Comparison of ENCODE assay signal across 38 cellular contexts in genomic region chr16:26133401-26133800, GRCh38.
"Had no signal": no experiment of that assay in that cellular context is flagged by ENCODE, and none has a peak within 500 bp of the region (broad histone marks: within the 10 kb centered on the region; RNA-seq: fewer than 3 reads in every experiment).

No MANE protein-coding gene starts in this region.

- H3K27ac ChIP-seq: adrenal gland, cardiac muscle cell, colonic mucosa, dorsolateral prefrontal cortex, gastrocnemius medialis, left lung, lower lobe of right lung, neutrophil, ovary, prostate gland, sigmoid colon, uterus had no signal

- DNase-seq: activated B cell treated with CpG ODN at 0.5 μM for 24 hours; activated CD4-positive, alpha-beta T cell treated with anti-CD3 and anti-CD28 coated beads, Interleukin-2, amount 50 U/mL, for 1 hour; activated CD8-positive, alpha-beta T cell treated with anti-CD3 and anti-CD28 coated beads for 36 hours; activated naive CD4-positive, alpha-beta T cell; activated naive CD8-positive, alpha-beta T cell treated with anti-CD3 and anti-CD28 coated beads for 36 hours; activated T-cell treated with anti-CD3 and anti-CD28 coated beads, Interleukin-2, amount 50 U/mL, for 48 hours; adrenal gland; aorta; cerebellar nuclear complex; colonic mucosa; dorsolateral prefrontal cortex; effector memory CD8-positive, alpha-beta T cell; erythroblast; gastrocnemius medialis; head of caudate nucleus; hypothalamus; immature natural killer cell; kidney glomerular epithelial cell; left lung; lower lobe of right lung; mesendoderm; mucosa of descending colon; ovary; sigmoid colon; small intestine; stimulated activated CD4-positive, alpha-beta T cell treated with anti-CD3 and anti-CD28 coated beads, Interleukin-4, amount 100 ng/mL, for 24 hours; stimulated activated naive CD8-positive, alpha-beta T cell treated with anti-CD3 and anti-CD28 coated beads, Interleukin-15, amount 100 ng/mL, for 72 hours; substantia nigra; T-helper 2 cell; uterus had no signal

- H3K4me1 ChIP-seq: adrenal gland, colonic mucosa, gastrocnemius medialis, left lung, lower lobe of right lung, prostate gland, sigmoid colon, uterus had no signal

- FAIRE-seq: small intestine had no signal

- H3K4me3 ChIP-seq: adrenal gland, cardiac muscle cell, colonic mucosa, dorsolateral prefrontal cortex, gastrocnemius medialis, left lung, lower lobe of right lung, mucosa of descending colon, ovary, prostate gland, sigmoid colon, uterus had no signal

- H3K36me3 ChIP-seq: adrenal gland, cardiac muscle cell, colonic mucosa, gastrocnemius medialis, left lung, lower lobe of right lung, neutrophil, ovary, prostate gland, sigmoid colon, uterus had no signal

- H3K4me3 Mint-ChIP-seq: activated B cell treated with CpG ODN at 0.5 μM for 24 hours; activated CD8-positive, alpha-beta T cell treated with anti-CD3 and anti-CD28 coated beads for 36 hours; activated naive CD8-positive, alpha-beta T cell treated with anti-CD3 and anti-CD28 coated beads for 36 hours; brain; effector memory CD8-positive, alpha-beta T cell; immature natural killer cell; natural killer cell treated with Interleukin-12 subunit alpha and Interleukin-12 subunit beta and Interleukin-15 and Interleukin-18, amount 100 ng/mL, for 72 hours; stimulated activated effector memory CD8-positive, alpha-beta T cell treated with anti-CD3 and anti-CD28 coated beads, Interleukin-12 subunit alpha, Interleukin-12 subunit beta, amount 100 ng/mL, for 72 hours; stimulated activated naive CD8-positive, alpha-beta T cell treated with anti-CD3 and anti-CD28 coated beads, Interleukin-15, amount 100 ng/mL, for 72 hours; type B pancreatic cell had no signal

- H3K36me3 Mint-ChIP-seq: activated naive CD8-positive, alpha-beta T cell treated with anti-CD3 and anti-CD28 coated beads for 36 hours; brain; immature natural killer cell; natural killer cell treated with Interleukin-12 subunit alpha and Interleukin-12 subunit beta and Interleukin-15 and Interleukin-18, amount 100 ng/mL, for 72 hours; stimulated activated effector memory CD8-positive, alpha-beta T cell treated with anti-CD3 and anti-CD28 coated beads, Interleukin-12 subunit alpha, Interleukin-12 subunit beta, amount 100 ng/mL, for 72 hours; type B pancreatic cell had no signal

- H3K4me1 Mint-ChIP-seq: activated B cell treated with CpG ODN at 0.5 μM for 24 hours; activated naive CD8-positive, alpha-beta T cell treated with anti-CD3 and anti-CD28 coated beads for 36 hours; immature natural killer cell; stimulated activated effector memory CD8-positive, alpha-beta T cell treated with anti-CD3 and anti-CD28 coated beads, Interleukin-12 subunit alpha, Interleukin-12 subunit beta, amount 100 ng/mL, for 72 hours; stimulated activated naive CD8-positive, alpha-beta T cell treated with anti-CD3 and anti-CD28 coated beads, Interleukin-15, amount 100 ng/mL, for 72 hours had no signal

- ATAC-seq: activated CD8-positive, alpha-beta T cell treated with anti-CD3 and anti-CD28 coated beads for 36 hours; effector memory CD8-positive, alpha-beta T cell; gastrocnemius medialis; left lung; lower lobe of right lung; mucosa of descending colon; natural killer cell treated with Interleukin-12 subunit alpha and Interleukin-12 subunit beta and Interleukin-15 and Interleukin-18, amount 100 ng/mL, for 72 hours; stimulated activated effector memory CD8-positive, alpha-beta T cell treated with anti-CD3 and anti-CD28 coated beads, Interleukin-12 subunit alpha, Interleukin-12 subunit beta, amount 100 ng/mL, for 72 hours; stimulated activated naive CD8-positive, alpha-beta T cell treated with anti-CD3 and anti-CD28 coated beads, Interleukin-15, amount 100 ng/mL, for 72 hours had no signal

- H3K27me3 ChIP-seq: adrenal gland, cardiac muscle cell, colonic mucosa, gastrocnemius medialis, left lung, neutrophil, ovary, sigmoid colon, uterus had no signal

- H3K9me3 ChIP-seq: adrenal gland, colonic mucosa, gastrocnemius medialis, left lung, lower lobe of right lung, mucosa of descending colon, neutrophil, ovary, prostate gland, sigmoid colon, uterus had no signal

- H3K27me3 Mint-ChIP-seq: activated B cell treated with CpG ODN at 0.5 μM for 24 hours; brain; effector memory CD8-positive, alpha-beta T cell; type B pancreatic cell had no signal

- H3K9me3 Mint-ChIP-seq: activated B cell treated with CpG ODN at 0.5 μM for 24 hours; activated CD8-positive, alpha-beta T cell treated with anti-CD3 and anti-CD28 coated beads for 36 hours; activated naive CD8-positive, alpha-beta T cell treated with anti-CD3 and anti-CD28 coated beads for 36 hours; activated T-helper 2 cell treated with anti-CD3 and anti-CD28 coated beads, Interferon-gamma antibody, Interleukin-2, Interleukin-4, amounts not matched to agents 10 μg/mL and 5 μg/mL and 100 μg/mL, durations not matched to agents 14 hours and 24 hours and 36 hours; effector memory CD8-positive, alpha-beta T cell; stimulated activated effector memory CD8-positive, alpha-beta T cell treated with anti-CD3 and anti-CD28 coated beads, Interleukin-12 subunit alpha, Interleukin-12 subunit beta, amount 100 ng/mL, for 72 hours; stimulated activated naive CD8-positive, alpha-beta T cell treated with anti-CD3 and anti-CD28 coated beads, Interleukin-15, amount 100 ng/mL, for 72 hours; type B pancreatic cell had no signal

- H3K27ac Mint-ChIP-seq: activated B cell treated with CpG ODN at 0.5 μM for 24 hours; activated CD8-positive, alpha-beta T cell treated with anti-CD3 and anti-CD28 coated beads for 36 hours; activated naive CD8-positive, alpha-beta T cell treated with anti-CD3 and anti-CD28 coated beads for 36 hours; activated T-helper 2 cell treated with anti-CD3 and anti-CD28 coated beads, Interferon-gamma antibody, Interleukin-2, Interleukin-4, amounts not matched to agents 10 μg/mL and 5 μg/mL and 100 μg/mL, durations not matched to agents 14 hours and 24 hours and 36 hours; effector memory CD8-positive, alpha-beta T cell; immature natural killer cell; natural killer cell treated with Interleukin-12 subunit alpha and Interleukin-12 subunit beta and Interleukin-15 and Interleukin-18, amount 100 ng/mL, for 72 hours; stimulated activated effector memory CD8-positive, alpha-beta T cell treated with anti-CD3 and anti-CD28 coated beads, Interleukin-12 subunit alpha, Interleukin-12 subunit beta, amount 100 ng/mL, for 72 hours; stimulated activated naive CD8-positive, alpha-beta T cell treated with anti-CD3 and anti-CD28 coated beads, Interleukin-15, amount 100 ng/mL, for 72 hours; type B pancreatic cell had no signal
